In the genomic region with DNA sequence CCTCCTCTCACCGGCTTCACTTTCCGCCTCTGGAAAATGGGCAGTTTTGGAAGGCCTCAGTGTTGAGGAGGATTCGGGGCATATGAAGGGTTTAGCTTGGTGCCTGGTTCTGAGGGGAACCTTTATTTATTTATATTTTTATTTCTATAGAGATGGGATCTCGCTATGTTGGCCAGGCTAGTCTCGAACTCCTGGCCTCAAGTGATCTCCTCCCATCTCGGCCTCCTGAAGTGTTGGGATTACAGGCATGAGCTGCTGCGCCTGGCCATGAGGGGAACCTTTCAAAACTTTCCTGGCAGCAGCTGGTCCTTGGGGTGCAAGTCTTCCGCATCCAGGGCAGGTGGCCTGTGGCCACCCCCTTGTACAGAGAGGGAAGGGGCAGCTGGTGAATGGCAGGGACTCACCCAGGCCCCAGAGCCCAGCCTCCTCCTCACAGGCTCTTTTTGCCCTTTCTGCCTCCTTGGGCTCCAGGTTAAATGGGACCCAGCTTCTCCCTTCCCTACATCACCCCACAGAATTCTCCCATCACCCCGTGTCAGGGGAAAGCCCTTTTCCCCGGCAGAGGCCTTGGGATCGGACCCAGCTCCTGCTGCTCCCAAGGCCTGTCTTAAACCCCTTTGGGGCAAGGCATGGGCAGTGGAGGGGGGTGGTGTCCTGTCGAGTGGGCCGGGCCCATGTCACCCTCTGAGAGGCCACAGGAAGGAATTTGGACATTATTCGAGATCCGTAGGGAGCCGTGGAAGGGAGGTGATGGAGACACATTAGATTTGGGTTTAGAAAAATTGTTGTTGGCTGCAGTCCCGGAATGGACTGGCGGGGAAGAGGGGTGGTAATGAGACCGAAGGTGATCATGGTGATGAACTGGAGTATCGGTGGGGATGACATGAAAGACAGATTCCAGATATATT, we compare ENCODE assay signal across 17 cellular contexts. TPM values are rescaled to one million over a fixed set of nuclear protein-coding genes. Genes with fewer than 3 reads are reported as not detected.
DNase-seq lines count a peak whose midpoint lies in the region; ATAC-seq, FAIRE-seq and TF ChIP-seq lines count a peak whose summit lies in the region.
"Had no signal": no experiment of that assay in that cellular context is flagged by ENCODE, and none has a peak within 500 bp of the region (broad histone marks: within the 10 kb centered on the region; RNA-seq: fewer than 3 reads in every experiment).

No MANE protein-coding gene starts in this region.

- FAIRE-seq in HepG2 (lab: Jason Lieb, UNC) = no peak
- FAIRE-seq: A549 had no signal

- TF ChIP-seq POLR2A in HepG2 (IDR thresholded peaks at IDR 0.05; ENCODE audit: insufficient read depth in 1 of 2, low read depth in 2 of 2, low read length in 2 of 2) (no peak), right lobe of liver (IDR thresholded peaks at IDR 0.05) (no peak)

- WGBS in HepG2 (ENCODE audit: low lambda C conversion rate) = 80% methylated on average over 19 of the region's 20 CpGs
- WGBS in right lobe of liver (ENCODE audit: insufficient coverage, low coverage, low lambda C conversion rate, missing lambda C conversion rate) = 62% methylated on average over 15 of the region's 20 CpGs

- TF ChIP-seq EP300 in HepG2 (IDR thresholded peaks at IDR 0.05; ENCODE audit: low read depth in 2 of 2, low read length in 2 of 2) = no peak
- TF ChIP-seq EP300 in HepG2 (CRISPR knock-in tag; IDR thresholded peaks at IDR 0.05; ENCODE audit: borderline replicate concordance) = no peak

- H3K27me3 ChIP-seq in HepG2 (ENCODE audit: control insufficient read depth in 1 of 2, insufficient read depth in 2 of 2, low read length in 2 of 2) (no peaks in the 10 kb centered on the region), right lobe of liver (no peaks in the 10 kb centered on the region), osteoblast (ENCODE audit: insufficient read depth, low read length) (no peaks in the 10 kb centered on the region)
- H3K27me3 ChIP-seq: BE2C had no signal

- intact Hi-C loops in HepG2 (cut with micrococcal nuclease; ENCODE audit: unreplicated experiment) = no loop called here
- intact Hi-C loops in right lobe of liver (cut with DNase I) = no loop called here

- H3K4me2 ChIP-seq in HepG2 (ENCODE audit: low read depth, low read length) = no peak overlapping the region
- peak overlapping the region; percentile 28 for H3K4me2 ChIP-seq in osteoblast (ENCODE audit: insufficient read depth, low read length)
- H3K4me2 ChIP-seq: A549 had no signal

- in situ Hi-C loops in HepG2 (cut with HindIII; ENCODE audit: extremely low pct_ligation_motif_present, low pct_unique_long_range_greater_than_20kb) = no loop called here

- TF ChIP-seq CTCF in HepG2 (CRISPR knock-in tag; IDR thresholded peaks at IDR 0.05) (no peak), right lobe of liver (IDR thresholded peaks at IDR 0.05) (no peak), osteoblast (IDR thresholded peaks at IDR 0.05; ENCODE audit: extremely low read depth, low read depth, low read length) (no peak)

- H3K27ac ChIP-seq in HepG2 (ENCODE audit: extremely low read length, insufficient read depth, low read length) (no peak overlapping the region), right lobe of liver (no peak overlapping the region), cingulate gyrus (ENCODE audit: low read depth, low read length) (peak overlapping the region; percentile 47), osteoblast (ENCODE audit: low read depth, low read length) (no peak overlapping the region)
- H3K27ac ChIP-seq: A549 had no signal

- TF ChIP-seq RAD21 in HepG2 (CRISPR knock-in tag; IDR thresholded peaks at IDR 0.05) = no peak

- H3K36me3 ChIP-seq in HepG2 (replicated peaks in 1 of 2; ENCODE audit: control insufficient read depth in 1 of 2, insufficient read depth in 2 of 2, low read length in 2 of 2) = no peaks in the 10 kb centered on the region
- H3K36me3 ChIP-seq in right lobe of liver = no peaks in the 10 kb centered on the region
- H3K36me3 ChIP-seq in osteoblast (ENCODE audit: insufficient read depth, low read length) = no peaks in the 10 kb centered on the region

- H3K79me2 ChIP-seq in HepG2 (ENCODE audit: insufficient read depth, low read length) (no peaks in the 10 kb centered on the region), osteoblast (ENCODE audit: insufficient read depth, low read length) (peaks cover 97% of the 10 kb centered on the region)

- H3K9ac ChIP-seq in HepG2 (ENCODE audit: insufficient read depth, low read depth, low read length) = no peak overlapping the region

- ATAC-seq in HepG2 = no peak
- no peak for ATAC-seq in right lobe of liver
- no peak for ATAC-seq in HG03565 (IDR thresholded peaks at IDR 0.05; ENCODE audit: unreplicated experiment)
- no peak for ATAC-seq in HG03354 (IDR thresholded peaks at IDR 0.05; ENCODE audit: poor library complexity, severe bottlenecking, unreplicated experiment)
- ATAC-seq: A549; activated T-helper 17 cell treated with anti-CD3 and anti-CD28 coated beads, Interleukin-2, amount 50 U/mL, for 72 hours; Right ventricle myocardium inferior had no signal

- H4K20me1 ChIP-seq in HepG2 (ENCODE audit: insufficient read depth, low read length) (no peaks in the 10 kb centered on the region), osteoblast (ENCODE audit: insufficient read depth, low read length) (peaks cover 85% of the 10 kb centered on the region)

- DNase-seq in HepG2 (ENCODE audit: low spot score) = no peak
- no peak for DNase-seq in right lobe of liver
- DNase-seq in osteoblast (ENCODE audit: insufficient read length, low spot score, missing footprints) = no peak
- DNase-seq in CD1c-positive myeloid dendritic cell (ENCODE audit: extremely low spot score) = no peak
- no peak for DNase-seq in NCI-H69 (lab: John Stamatoyannopoulos, UW)
- DNase-seq: BE2C, DMS79, GOT3, islet precursor cell, NCI-H1105, NCI-H2029 had no signal

- CTCF ChIA-PET in HepG2 (lab: Yijun Ruan, JAX; ENCODE audit: low intra/inter-chr PET ratio, low total read pairs) = no interaction called here

- no TSS peak for BruUV-seq in HepG2 (replicated peaks; lab: Mats Ljungman, UMichigan)

- H3K4me1 ChIP-seq in HepG2 (ENCODE audit: insufficient read depth, low read length) (peaks cover 11% of the 10 kb centered on the region), right lobe of liver (no peaks in the 10 kb centered on the region), osteoblast (ENCODE audit: insufficient read depth, low read length) (peaks cover 17% of the 10 kb centered on the region)

- H3K9me3 ChIP-seq in HepG2 (ENCODE audit: low read length) = no peaks in the 10 kb centered on the region
- H3K9me3 ChIP-seq in right lobe of liver = no peaks in the 10 kb centered on the region
- H3K9me3 ChIP-seq in osteoblast (ENCODE audit: low read depth, low read length) = no peaks in the 10 kb centered on the region
- H3K9me3 ChIP-seq: A549, BE2C had no signal

- no peak overlapping the region for H3K4me3 ChIP-seq in HepG2 (replicated peaks in 1 of 3; ENCODE audit: insufficient read depth in 1 of 3, low read depth in 2 of 3, low read length in 3 of 3)
- no peak overlapping the region for H3K4me3 ChIP-seq in right lobe of liver
- H3K4me3 ChIP-seq in osteoblast (ENCODE audit: insufficient read depth, low read length) = no peak overlapping the region
- H3K4me3 ChIP-seq: A549 had no signal

- POLR2A ChIA-PET in HepG2 (lab: Yijun Ruan, JAX) = no interaction called here

- H2AFZ ChIP-seq in HepG2 (ENCODE audit: low read length) = no peak overlapping the region
- H2AFZ ChIP-seq in osteoblast (ENCODE audit: low read length) = no peak overlapping the region

TF ChIP-seq in HepG2, 621 proteins besides CTCF, POLR2A, EP300 and RAD21:
- TF ChIP-seq ZNF121 (CRISPR knock-in tag; IDR thresholded peaks at IDR 0.05) (0 out of 2 replicates have a peak, but pooled peaks have one; percentile 18), RFXAP (CRISPR knock-in tag; IDR thresholded peaks at IDR 0.05; ENCODE audit: borderline replicate concordance) (no peak)
TF ChIP-seq in HepG2: peak in this region for 1.

RNA-seq across cellular contexts. Expression of a gene that starts 5.9 kb away (rescaled TPM):
- total RNA-seq in HepG2 (2016; rRNA removed; fragmentation: Illumina TruSeq; extraction: Trizol) (6.1 and 6.9 TPM in 2 replicates), right lobe of liver (1 to 10 TPM; 1.6 to 3.3 (median 2.8) TPM), osteoblast (43.0 and 49.9 TPM in 2 replicates)
- total RNA-seq in HepG2 (2016; cell fraction: cytosol; rRNA removed; fragmentation: Illumina TruSeq; extraction: Trizol; ENCODE audit: low read depth) = 6.7 and 7.8 TPM in 2 replicates
- 5.1 and 5.3 TPM in 2 replicates for total RNA-seq in HepG2 (2016; cell fraction: insoluble cytoplasmic fraction; rRNA removed; fragmentation: Illumina TruSeq; extraction: Trizol)
- total RNA-seq in HepG2 (2016; cell fraction: membrane; rRNA removed; fragmentation: Illumina TruSeq; extraction: Trizol) = 12.6 and 14.1 TPM in 2 replicates
- 2.1 and 3.4 TPM in 2 replicates for total RNA-seq in HepG2 (2016; cell fraction: nucleus; rRNA removed; fragmentation: Illumina TruSeq; extraction: Trizol)
- 4.1 and 4.7 TPM in 2 replicates for polyA plus RNA-seq in HepG2 (2011; rRNA removed)
- 3.9 TPM in 2 replicates for polyA plus RNA-seq in HepG2 (2011; cell fraction: cytosol; rRNA removed)
- 1.7 and 2.5 TPM in 2 replicates for polyA plus RNA-seq in HepG2 (2011; cell fraction: nucleus; rRNA removed)
- 1.4 and 1.6 TPM in 2 replicates for polyA plus RNA-seq in HepG2 (2012)
- 17.2 and 18.8 TPM in 2 replicates for polyA plus RNA-seq in HepG2 (2016; cell fraction: cytosol; fragmentation: Illumina TruSeq; extraction: Trizol; ENCODE audit: low read depth)
- polyA plus RNA-seq in HepG2 (2016; cell fraction: insoluble cytoplasmic fraction; fragmentation: Illumina TruSeq; extraction: Trizol; ENCODE audit: low read depth) = 7.4 and 8.4 TPM in 2 replicates
- 16.6 and 20.9 TPM in 2 replicates for polyA plus RNA-seq in HepG2 (2016; cell fraction: membrane; fragmentation: Illumina TruSeq; extraction: Trizol; ENCODE audit: low read depth)
- 6.6 and 7.1 TPM in 2 replicates for polyA plus RNA-seq in HepG2 (2016; cell fraction: nucleus; fragmentation: Illumina TruSeq; extraction: Trizol; ENCODE audit: insufficient read depth, low read depth)
- polyA minus RNA-seq in HepG2 (2011; rRNA and poly(A)+ RNA removed; ENCODE audit: low replicate concordance) = 5.0 and 83.3 TPM in 2 replicates
- polyA minus RNA-seq in HepG2 (2011; cell fraction: cytosol; rRNA and poly(A)+ RNA removed) = 2.5 and 3.3 TPM in 2 replicates
- 0.99 and 1.0 TPM in 2 replicates for polyA minus RNA-seq in HepG2 (2011; cell fraction: nucleus; rRNA and poly(A)+ RNA removed)
